Comparison of ENCODE assay signal across 8 cellular contexts in the genomic region with DNA sequence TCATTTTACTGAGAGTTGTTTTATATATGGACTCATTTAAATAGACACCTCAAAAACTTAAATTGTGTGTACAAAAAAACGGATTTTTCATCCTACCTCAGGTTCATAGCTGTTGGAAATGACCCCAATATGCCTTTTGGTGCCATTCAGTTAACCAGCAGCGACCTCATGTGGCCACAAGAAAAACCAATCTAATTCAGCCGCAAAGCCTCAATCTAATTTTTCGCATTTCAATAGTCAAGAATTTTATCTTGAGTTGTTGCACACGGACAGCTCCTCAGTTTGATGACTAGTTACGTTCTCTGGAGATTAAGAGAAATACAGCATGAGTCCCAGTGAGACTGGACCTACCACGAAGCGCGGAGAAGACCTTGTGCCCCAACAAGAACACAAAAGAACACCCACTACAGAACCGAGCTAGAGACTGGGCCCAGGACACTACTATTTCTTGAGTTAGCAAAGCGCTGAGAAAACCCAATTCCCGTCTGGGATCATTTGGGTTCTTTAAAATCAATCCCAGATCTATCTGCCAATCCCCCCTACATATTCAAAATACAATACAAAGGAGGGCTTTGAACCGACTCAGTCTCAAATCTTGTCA. TPM values are rescaled to one million over a fixed set of nuclear protein-coding genes. Genes with fewer than 3 reads are reported as not detected.
DNase-seq lines count a peak whose midpoint lies in the region; ATAC-seq, FAIRE-seq and TF ChIP-seq lines count a peak whose summit lies in the region.

No MANE protein-coding gene starts in this region.

- POLR2A ChIA-PET in activated CD4-positive, alpha-beta T cell treated with anti-CD3 and anti-CD28 coated beads, Interleukin-2, amount 10 ng/mL, durations not matched to agents 7 days and 5 days (lab: Charles Lee) = no interaction called here

- H3K9me3 Mint-ChIP-seq in activated CD4-positive, alpha-beta T cell treated with anti-CD3 and anti-CD28 coated beads, Interleukin-2, amount 10 ng/mL, durations not matched to agents 7 days and 5 days = no peaks in the 10 kb centered on the region
- H3K9me3 Mint-ChIP-seq in endodermal cell = no peaks in the 10 kb centered on the region

- no peak overlapping the region for H3K4me3 Mint-ChIP-seq in activated CD4-positive, alpha-beta T cell treated with anti-CD3 and anti-CD28 coated beads, Interleukin-2, amount 10 ng/mL, durations not matched to agents 7 days and 5 days
- no peak overlapping the region for H3K4me3 Mint-ChIP-seq in endodermal cell

- H3K9ac ChIP-seq in endodermal cell (ENCODE audit: extremely low read depth, low read length, poor library complexity, severe bottlenecking) = no peak overlapping the region

- H3K27me3 ChIP-seq in BE2C (no peaks in the 10 kb centered on the region), endodermal cell (ENCODE audit: control insufficient read depth, insufficient read depth, low read length, poor library complexity, severe bottlenecking) (no peaks in the 10 kb centered on the region), testis (no peaks in the 10 kb centered on the region)

- intact Hi-C loops in mucosa of descending colon (cut with DNase I, micrococcal nuclease) (loop anchor here (2.0 to 10.0 kb wide), 3 partner anchors 65 to 153 kb away; no protein-coding TSS in a partner anchor), testis (cut with DNase I; ENCODE audit: low total_unique reads) (loop anchor here (2.0 kb wide), 1 partner anchor 153 kb away; no protein-coding TSS in a partner anchor)

- ATAC-seq in mucosa of descending colon = peak; percentile 66
- no peak for ATAC-seq in GM19455 (IDR thresholded peaks at IDR 0.05; ENCODE audit: unreplicated experiment)

- WGBS in endodermal cell (ENCODE audit: insufficient coverage in 1 of 2, insufficient read length in 1 of 2), 2 experiments = 27 to 37% methylated on average over 9 to 13 of the region's 13 CpGs
- WGBS in testis, 2 donors = 10 to 12% methylated on average over 13 of the region's 13 CpGs

- CTCF ChIA-PET in activated CD4-positive, alpha-beta T cell treated with anti-CD3 and anti-CD28 coated beads, Interleukin-2, amount 10 ng/mL, durations not matched to agents 7 days and 5 days (lab: Charles Lee) = interaction anchor here (0.7 to 1.8 kb wide), 10 partner anchors 10 to 788 kb away, joined by 3 to 9 read pairs (median 3); no protein-coding TSS in a partner anchor

- no peak overlapping the region for H3K27ac Mint-ChIP-seq in activated CD4-positive, alpha-beta T cell treated with anti-CD3 and anti-CD28 coated beads, Interleukin-2, amount 10 ng/mL, durations not matched to agents 7 days and 5 days
- H3K27ac Mint-ChIP-seq in endodermal cell = no peak overlapping the region

- TF ChIP-seq POLR2A in H54 (IDR thresholded peaks at IDR 0.05; ENCODE audit: low read depth, low read length) = no peak
- no peak for TF ChIP-seq POLR2A in testis (IDR thresholded peaks at IDR 0.05)

- H3K4me3 ChIP-seq in BE2C (ENCODE audit: low read depth, low read length) (no peak overlapping the region), endodermal cell (ENCODE audit: low read length) (no peak overlapping the region), mucosa of descending colon (no peak overlapping the region), testis (peak overlapping the region; percentile 48 to 62)

- peak; percentile 52 for DNase-seq in BE2C
- DNase-seq in H54 (ENCODE audit: insufficient read length, low spot score) = no peak
- DNase-seq in NCI-H526 (lab: John Stamatoyannopoulos, UW) = peak; percentile 11 to 73
- DNase-seq in activated CD4-positive, alpha-beta T cell treated with anti-CD3 and anti-CD28 coated beads, Interleukin-2, amount 10 ng/mL, durations not matched to agents 7 days and 5 days = peak; percentile 49
- DNase-seq in endodermal cell = peak; percentile 80
- DNase-seq in mucosa of descending colon = peak in 2 of 3 donors; percentile 26 to 41
- peak; percentile 51 for DNase-seq in testis

- FAIRE-seq in H54 (lab: Jason Lieb, UNC) = peak; percentile 95

- H3K36me3 Mint-ChIP-seq in activated CD4-positive, alpha-beta T cell treated with anti-CD3 and anti-CD28 coated beads, Interleukin-2, amount 10 ng/mL, durations not matched to agents 7 days and 5 days (ENCODE audit: low read depth) = no peaks in the 10 kb centered on the region
- H3K36me3 Mint-ChIP-seq in endodermal cell (ENCODE audit: low read depth) = no peaks in the 10 kb centered on the region

- H3K9me3 ChIP-seq in BE2C = no peaks in the 10 kb centered on the region
- H3K9me3 ChIP-seq in endodermal cell (ENCODE audit: control insufficient read depth, low read length) = no peaks in the 10 kb centered on the region
- H3K9me3 ChIP-seq in mucosa of descending colon = no peaks in the 10 kb centered on the region
- no peaks in the 10 kb centered on the region for H3K9me3 ChIP-seq in testis

- no peak overlapping the region for H3K27ac ChIP-seq in endodermal cell (ENCODE audit: low read depth, low read length)
- H3K27ac ChIP-seq in testis = peak overlapping the region; percentile 63 to 78

- no peaks in the 10 kb centered on the region for H3K4me1 ChIP-seq in BE2C
- H3K4me1 ChIP-seq in endodermal cell (ENCODE audit: control insufficient read depth, insufficient read depth, low read length) = no peaks in the 10 kb centered on the region
- H3K4me1 ChIP-seq in mucosa of descending colon (ENCODE audit: low read depth) = peaks cover 14% of the 10 kb centered on the region
- H3K4me1 ChIP-seq in testis = peaks cover 18% of the 10 kb centered on the region

- TF ChIP-seq CTCF in BE2C (IDR thresholded peaks at IDR 0.05; ENCODE audit: low read depth, low read length) (peak; percentile 91), endodermal cell (conservative IDR thresholded peaks at IDR 0.05) (peak; percentile 97), mucosa of descending colon (IDR thresholded peaks at IDR 0.05) (peak; percentile 54), testis (IDR thresholded peaks at IDR 0.05) (peak; percentile 62 to 93 (median 85))

- H3K36me3 ChIP-seq in BE2C = no peaks in the 10 kb centered on the region
- no peaks in the 10 kb centered on the region for H3K36me3 ChIP-seq in endodermal cell (ENCODE audit: control insufficient read depth, insufficient read depth, low read length)
- no peaks in the 10 kb centered on the region for H3K36me3 ChIP-seq in mucosa of descending colon (ENCODE audit: low read depth)
- H3K36me3 ChIP-seq in testis (ENCODE audit: low read depth, missing control alignments) = no peaks in the 10 kb centered on the region

- H3K27me3 Mint-ChIP-seq in activated CD4-positive, alpha-beta T cell treated with anti-CD3 and anti-CD28 coated beads, Interleukin-2, amount 10 ng/mL, durations not matched to agents 7 days and 5 days = peaks cover 28% of the 10 kb centered on the region
- H3K27me3 Mint-ChIP-seq in endodermal cell (ENCODE audit: insufficient read depth) = peaks cover 28% of the 10 kb centered on the region

- peaks cover 17% of the 10 kb centered on the region for H3K4me1 Mint-ChIP-seq in activated CD4-positive, alpha-beta T cell treated with anti-CD3 and anti-CD28 coated beads, Interleukin-2, amount 10 ng/mL, durations not matched to agents 7 days and 5 days
- peaks cover 3% of the 10 kb centered on the region for H3K4me1 Mint-ChIP-seq in endodermal cell

RNA-seq across cellular contexts. Expression of a gene that starts 1.1 kb away (rescaled TPM):
- polyA plus RNA-seq in BE2C (2012; ENCODE audit: insufficient read depth, insufficient read length, low read depth) = not detected
- total RNA-seq in activated CD4-positive, alpha-beta T cell treated with anti-CD3 and anti-CD28 coated beads, Interleukin-2, amount 10 ng/mL, durations not matched to agents 7 days and 5 days = not detected
- total RNA-seq in endodermal cell (not detected), mucosa of descending colon (not detected), testis (100 to 1,000 TPM; 193 to 639 TPM)
- polyA plus RNA-seq in endodermal cell (2013, experiment 1 of 2) = 1.1 TPM
- polyA plus RNA-seq in endodermal cell (2013, experiment 2 of 2) = 0.21 TPM
- 1,044 TPM for polyA plus RNA-seq in testis (ENCODE audit: insufficient read depth, low read depth, low replicate concordance)

Comparison
In these comparisons a context has a peak if more than half of its experiments do, and no peak if none do; other contexts are left out.
1. H3K4me3 ChIP-seq: peak in testis (2 of 2); none in BE2C (single experiment), endodermal cell (single experiment) and mucosa of descending colon (single experiment).
2. RNA of a gene that starts 1.1 kb away (total RNA-seq): 193 to 639 TPM in testis; not detected in mucosa of descending colon, not detected in endodermal cell and not detected in activated CD4-positive, alpha-beta T cell treated with anti-CD3 and anti-CD28 coated beads, Interleukin-2, amount 10 ng/mL, durations not matched to agents 7 days and 5 days; every median in the first group is over 100 times any median in the second.
3. Peak in every context shown above with its lines, with median percentiles within 50 percentile points of each other: CTCF ChIP-seq.